In the genomic region with DNA sequence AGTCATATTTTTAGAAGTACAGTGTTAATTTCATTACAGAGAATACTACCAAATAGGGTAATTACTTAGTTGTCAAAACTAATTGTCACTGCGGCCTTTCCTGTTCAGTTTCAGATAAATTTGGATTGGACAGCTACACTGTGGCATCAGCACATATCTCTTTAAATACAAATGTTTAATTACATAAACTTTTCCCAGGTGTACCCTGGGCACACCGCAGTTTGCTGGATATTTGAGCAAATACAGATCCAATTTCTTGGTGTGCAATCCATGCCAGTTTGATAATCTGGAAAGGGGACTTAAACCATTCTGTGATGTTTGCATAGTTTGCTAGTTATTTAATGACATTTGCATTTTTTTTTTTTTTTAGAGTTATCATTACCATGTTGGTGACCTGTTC, we compare ENCODE assay signal across 12 cellular contexts. TPM values are rescaled to one million over a fixed set of nuclear protein-coding genes. Genes with fewer than 3 reads are reported as not detected.
A peak's percentile ranks its signal among the peaks of the same experiment; 100 is the strongest.
DNase-seq lines count a peak whose midpoint lies in the region; ATAC-seq and TF ChIP-seq lines count a peak whose summit lies in the region.
"Had no signal": no experiment of that assay in that cellular context is flagged by ENCODE, and none has a peak within 500 bp of the region (broad histone marks: within the 10 kb centered on the region; RNA-seq: fewer than 3 reads in every experiment).

No MANE protein-coding gene starts in this region.

- no peak overlapping the region for H3K4me3 Mint-ChIP-seq in activated CD8-positive, alpha-beta T cell treated with anti-CD3 and anti-CD28 coated beads for 36 hours
- H3K4me3 Mint-ChIP-seq in activated CD8-positive, alpha-beta T cell treated with anti-CD3 and anti-CD28 coated beads, Interleukin-2, amount 10 ng/mL, durations not matched to agents 7 days and 5 days = no peak overlapping the region
- no peak overlapping the region for H3K4me3 Mint-ChIP-seq in natural killer cell
- H3K4me3 Mint-ChIP-seq in natural killer cell treated with Interleukin-12 subunit alpha and Interleukin-12 subunit beta and Interleukin-15 and Interleukin-18, amount 100 ng/mL, for 72 hours = no peak overlapping the region
- H3K4me3 Mint-ChIP-seq: CD14-positive monocyte had no signal

- no peak for TF ChIP-seq CTCF in activated CD8-positive, alpha-beta T cell treated with anti-CD3 and anti-CD28 coated beads for 36 hours (IDR thresholded peaks at IDR 0.05)
- TF ChIP-seq CTCF in natural killer cell (IDR thresholded peaks at IDR 0.05) = no peak

- CTCF ChIA-PET in activated CD8-positive, alpha-beta T cell treated with anti-CD3 and anti-CD28 coated beads for 36 hours (lab: Charles Lee) = interaction anchor here (0.8 to 2.4 kb wide), 4 partner anchors 9 to 150 kb away, joined by 3 to 16 read pairs (median 4); partner anchors contain the start of genes ATP6V0E1 and BNIP1
- CTCF ChIA-PET in activated CD8-positive, alpha-beta T cell treated with anti-CD3 and anti-CD28 coated beads, Interleukin-2, amount 10 ng/mL, durations not matched to agents 7 days and 5 days (lab: Charles Lee) = interaction anchor here (1.1 to 1.4 kb wide), 2 partner anchors 21 to 41 kb away, joined by 3 read pairs; no protein-coding TSS in a partner anchor

- ATAC-seq in activated CD8-positive, alpha-beta T cell treated with anti-CD3 and anti-CD28 coated beads for 36 hours = no peak
- ATAC-seq in activated CD8-positive, alpha-beta T cell treated with anti-CD3 and anti-CD28 coated beads, Interleukin-2, amount 10 ng/mL, durations not matched to agents 7 days and 5 days = no peak
- ATAC-seq in natural killer cell (no peak), left lobe of liver (peak; percentile 50), HG03135 (IDR thresholded peaks at IDR 0.05; ENCODE audit: unreplicated experiment) (no peak), GM21737 (IDR thresholded peaks at IDR 0.05; ENCODE audit: unreplicated experiment) (no peak)
- ATAC-seq in natural killer cell treated with Interleukin-12 subunit alpha and Interleukin-12 subunit beta and Interleukin-15 and Interleukin-18, amount 100 ng/mL, for 72 hours = no peak

- POLR2A ChIA-PET in activated CD8-positive, alpha-beta T cell treated with anti-CD3 and anti-CD28 coated beads for 36 hours (lab: Charles Lee) = interaction anchor here (1.2 to 2.0 kb wide), 3 partner anchors 10 to 41 kb away, joined by 3 to 10 read pairs (median 4); partner anchors contain the start of gene ATP6V0E1
- POLR2A ChIA-PET in activated CD8-positive, alpha-beta T cell treated with anti-CD3 and anti-CD28 coated beads, Interleukin-2, amount 10 ng/mL, durations not matched to agents 7 days and 5 days (lab: Charles Lee) = interaction anchor here (2.4 kb wide), 1 partner anchor 10 kb away, joined by 17 read pairs; the partner anchor contains the start of gene ATP6V0E1

- H3K4me1 Mint-ChIP-seq in activated CD8-positive, alpha-beta T cell treated with anti-CD3 and anti-CD28 coated beads for 36 hours (ENCODE audit: low read depth) = peaks cover 44% of the 10 kb centered on the region
- H3K4me1 Mint-ChIP-seq in activated CD8-positive, alpha-beta T cell treated with anti-CD3 and anti-CD28 coated beads, Interleukin-2, amount 10 ng/mL, durations not matched to agents 7 days and 5 days (ENCODE audit: low read depth) = peaks cover 19% of the 10 kb centered on the region
- peaks cover 28 to 31% of the 10 kb centered on the region in 2 donors for H3K4me1 Mint-ChIP-seq in natural killer cell
- peaks cover 27 to 28% of the 10 kb centered on the region in 2 donors for H3K4me1 Mint-ChIP-seq in natural killer cell treated with Interleukin-12 subunit alpha and Interleukin-12 subunit beta and Interleukin-15 and Interleukin-18, amount 100 ng/mL, for 72 hours (ENCODE audit: low read depth in 2 of 2)

- peak overlapping the region; percentile 67 for H3K27ac Mint-ChIP-seq in activated CD8-positive, alpha-beta T cell treated with anti-CD3 and anti-CD28 coated beads for 36 hours
- no peak overlapping the region for H3K27ac Mint-ChIP-seq in activated CD8-positive, alpha-beta T cell treated with anti-CD3 and anti-CD28 coated beads, Interleukin-2, amount 10 ng/mL, durations not matched to agents 7 days and 5 days
- peak overlapping the region; percentile 1 to 44 for H3K27ac Mint-ChIP-seq in natural killer cell
- H3K27ac Mint-ChIP-seq in natural killer cell treated with Interleukin-12 subunit alpha and Interleukin-12 subunit beta and Interleukin-15 and Interleukin-18, amount 100 ng/mL, for 72 hours = peak overlapping the region in 1 of 2 donors; percentile 16

- intact Hi-C loops in activated CD8-positive, alpha-beta T cell treated with anti-CD3 and anti-CD28 coated beads for 36 hours (cut with micrococcal nuclease) = no loop called here
- intact Hi-C loops in natural killer cell (cut with micrococcal nuclease) = no loop called here
- intact Hi-C loops in head of caudate nucleus (cut with DNase I) = no loop called here

- peaks cover 43% of the 10 kb centered on the region for H3K36me3 Mint-ChIP-seq in activated CD8-positive, alpha-beta T cell treated with anti-CD3 and anti-CD28 coated beads for 36 hours (ENCODE audit: low read depth)
- H3K36me3 Mint-ChIP-seq in activated CD8-positive, alpha-beta T cell treated with anti-CD3 and anti-CD28 coated beads, Interleukin-2, amount 10 ng/mL, durations not matched to agents 7 days and 5 days (ENCODE audit: low read depth) = peaks cover 46% of the 10 kb centered on the region
- H3K36me3 Mint-ChIP-seq in natural killer cell = peaks cover 7% of the 10 kb centered on the region
- H3K36me3 Mint-ChIP-seq in natural killer cell treated with Interleukin-12 subunit alpha and Interleukin-12 subunit beta and Interleukin-15 and Interleukin-18, amount 100 ng/mL, for 72 hours = peaks cover 17% of the 10 kb centered on the region

- no peaks in the 10 kb centered on the region for H3K27me3 Mint-ChIP-seq in activated CD8-positive, alpha-beta T cell treated with anti-CD3 and anti-CD28 coated beads for 36 hours
- H3K27me3 Mint-ChIP-seq in activated CD8-positive, alpha-beta T cell treated with anti-CD3 and anti-CD28 coated beads, Interleukin-2, amount 10 ng/mL, durations not matched to agents 7 days and 5 days (ENCODE audit: low read depth) = no peaks in the 10 kb centered on the region
- no peaks in the 10 kb centered on the region for H3K27me3 Mint-ChIP-seq in natural killer cell (ENCODE audit: low read depth in 2 of 2)
- no peaks in the 10 kb centered on the region for H3K27me3 Mint-ChIP-seq in natural killer cell treated with Interleukin-12 subunit alpha and Interleukin-12 subunit beta and Interleukin-15 and Interleukin-18, amount 100 ng/mL, for 72 hours

- DNase-seq in activated CD8-positive, alpha-beta T cell treated with anti-CD3 and anti-CD28 coated beads for 36 hours = no peak
- DNase-seq in activated CD8-positive, alpha-beta T cell treated with anti-CD3 and anti-CD28 coated beads, Interleukin-2, amount 10 ng/mL, durations not matched to agents 7 days and 5 days = no peak
- no peak for DNase-seq in natural killer cell
- no peak for DNase-seq in natural killer cell treated with Interleukin-12 subunit alpha and Interleukin-12 subunit beta and Interleukin-15 and Interleukin-18, amount 100 ng/mL, for 72 hours (ENCODE audit: low spot score)
- DNase-seq in left lobe of liver (ENCODE audit: low spot score) = no peak
- no peak for DNase-seq in head of caudate nucleus
- DNase-seq: DMS79 treated with DMSO at 0.1 percent for 48 hours, EL, IMR-90 had no signal

- no peaks in the 10 kb centered on the region for H3K9me3 Mint-ChIP-seq in activated CD8-positive, alpha-beta T cell treated with anti-CD3 and anti-CD28 coated beads for 36 hours
- H3K9me3 Mint-ChIP-seq in activated CD8-positive, alpha-beta T cell treated with anti-CD3 and anti-CD28 coated beads, Interleukin-2, amount 10 ng/mL, durations not matched to agents 7 days and 5 days (ENCODE audit: insufficient read depth) = no peaks in the 10 kb centered on the region
- H3K9me3 Mint-ChIP-seq in natural killer cell = no peaks in the 10 kb centered on the region
- H3K9me3 Mint-ChIP-seq in natural killer cell treated with Interleukin-12 subunit alpha and Interleukin-12 subunit beta and Interleukin-15 and Interleukin-18, amount 100 ng/mL, for 72 hours = no peaks in the 10 kb centered on the region

RNA-seq across cellular contexts. Expression of gene ATP6V0E1, which starts 10.8 kb away (rescaled TPM):
- 10 to 100 TPM; 68.0 to 79.8 TPM for total RNA-seq in activated CD8-positive, alpha-beta T cell treated with anti-CD3 and anti-CD28 coated beads for 36 hours
- 100 to 1,000 TPM; 122 to 129 TPM for total RNA-seq in activated CD8-positive, alpha-beta T cell treated with anti-CD3 and anti-CD28 coated beads, Interleukin-2, amount 10 ng/mL, durations not matched to agents 7 days and 5 days
- total RNA-seq in natural killer cell = 100 to 1,000 TPM; 101 to 141 (median 103) TPM
- total RNA-seq in natural killer cell treated with Interleukin-12 subunit alpha and Interleukin-12 subunit beta and Interleukin-15 and Interleukin-18, amount 100 ng/mL, for 72 hours = 100 to 1,000 TPM; 150 to 214 TPM
- 110 TPM for total RNA-seq in left lobe of liver

RNA-seq across cellular contexts. Expression of gene RPL26L1, which starts 35.2 kb away (rescaled TPM):
- 10 to 100 TPM; 72.9 to 74.9 TPM for total RNA-seq in activated CD8-positive, alpha-beta T cell treated with anti-CD3 and anti-CD28 coated beads for 36 hours
- total RNA-seq in activated CD8-positive, alpha-beta T cell treated with anti-CD3 and anti-CD28 coated beads, Interleukin-2, amount 10 ng/mL, durations not matched to agents 7 days and 5 days = 10 to 100 TPM; 45.1 to 49.4 TPM
- total RNA-seq in natural killer cell (10 to 100 TPM; 11.2 to 12.4 (median 12.1) TPM), left lobe of liver (16.3 TPM)
- total RNA-seq in natural killer cell treated with Interleukin-12 subunit alpha and Interleukin-12 subunit beta and Interleukin-15 and Interleukin-18, amount 100 ng/mL, for 72 hours = 10 to 100 TPM; 41.5 to 47.3 TPM
